ENCODE assay signal across 1 cellular context in the genomic region with DNA sequence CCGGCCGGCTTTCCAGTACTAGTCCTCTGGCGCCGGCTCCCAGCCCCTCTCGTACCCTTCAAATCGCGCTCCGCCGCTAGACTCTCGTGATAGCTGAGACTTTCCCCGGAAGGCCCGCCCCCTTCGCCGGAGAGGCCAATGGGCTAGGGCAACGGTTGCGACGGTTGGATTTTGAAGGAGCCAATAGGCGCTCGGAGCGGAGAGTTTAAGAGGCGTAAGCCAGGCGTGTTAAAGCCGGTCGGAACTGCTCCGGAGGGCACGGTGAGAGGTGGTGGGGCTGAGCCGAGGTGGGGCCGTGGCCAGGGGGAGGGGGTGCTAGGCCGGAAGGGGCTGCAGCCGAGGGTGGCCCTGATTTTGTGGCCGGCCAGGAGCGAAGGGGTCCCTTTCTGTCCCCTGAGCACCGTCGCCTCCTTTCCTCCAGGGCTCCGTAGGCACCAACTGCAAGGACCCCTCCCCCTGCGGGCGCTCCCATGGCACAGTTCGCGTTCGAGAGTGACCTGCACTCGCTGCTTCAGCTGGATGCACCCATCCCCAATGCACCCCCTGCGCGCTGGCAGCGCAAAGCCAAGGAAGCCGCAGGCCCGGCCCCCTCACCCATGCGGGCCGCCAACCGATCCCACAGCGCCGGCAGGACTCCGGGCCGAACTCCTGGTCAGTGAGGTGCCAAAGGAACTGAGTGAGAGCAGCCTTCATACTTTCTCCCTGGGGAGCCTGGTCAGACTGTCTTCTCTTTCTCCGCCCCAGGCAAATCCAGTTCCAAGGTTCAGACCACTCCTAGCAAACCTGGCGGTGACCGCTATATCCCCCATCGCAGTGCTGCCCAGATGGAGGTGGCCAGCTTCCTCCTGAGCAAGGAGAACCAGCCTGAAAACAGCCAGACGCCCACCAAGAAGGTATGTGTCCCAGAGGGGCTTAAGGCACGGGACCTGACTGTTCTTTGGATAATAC.
TF ChIP-seq lines count a peak whose summit lies in the region.

Gene CDC20, plus strand, starts transcription at position 236 of the 948 bp plus-strand sequence. Its CDS starts 235 bp downstream, at position 471.

TF ChIP-seq in HepG2, 621 proteins besides CTCF, POLR2A, EP300 and RAD21 (continued from another document):
- TF ChIP-seq NFE2L2 (IDR thresholded peaks at IDR 0.05; ENCODE audit: low read length) (no peak), ZNF264 (CRISPR knock-in tag; IDR thresholded peaks at IDR 0.05) (no peak), NFATC3 (CRISPR knock-in tag; IDR thresholded peaks at IDR 0.05) (no peak), MAZ (IDR thresholded peaks at IDR 0.05; ENCODE audit: borderline replicate concordance, low read depth, low read length) (no peak), MAZ (CRISPR knock-in tag; IDR thresholded peaks at IDR 0.05; ENCODE audit: low read depth) (peak; percentile 66; the same call in 1 of the 2 replicates), NONO (IDR thresholded peaks at IDR 0.05) (no peak), NONO (CRISPR knock-in tag; conservative IDR thresholded peaks at IDR 0.05) (no peak; the same call in 1 of the 2 replicates), GATA4 (IDR thresholded peaks at IDR 0.05; ENCODE audit: borderline replicate concordance, low read depth) (no peak), ZNF616 (CRISPR knock-in tag; IDR thresholded peaks at IDR 0.05; ENCODE audit: low read depth) (no peak), ZNF790 (CRISPR knock-in tag; IDR thresholded peaks at IDR 0.05; ENCODE audit: borderline replicate concordance) (no peak), ZNF136 (CRISPR knock-in tag; IDR thresholded peaks at IDR 0.05; ENCODE audit: low read depth) (no peak), HNRNPK (IDR thresholded peaks at IDR 0.05; ENCODE audit: low read depth, low read length, poor library complexity, severe bottlenecking) (no peak), PCBP2 (optimal IDR thresholded peaks at IDR 0.05; ENCODE audit: low read depth, low read length, poor library complexity, severe bottlenecking) (no peak), RBAK (CRISPR knock-in tag; IDR thresholded peaks at IDR 0.05) (no peak)
- TF ChIP-seq, protein P1, sequence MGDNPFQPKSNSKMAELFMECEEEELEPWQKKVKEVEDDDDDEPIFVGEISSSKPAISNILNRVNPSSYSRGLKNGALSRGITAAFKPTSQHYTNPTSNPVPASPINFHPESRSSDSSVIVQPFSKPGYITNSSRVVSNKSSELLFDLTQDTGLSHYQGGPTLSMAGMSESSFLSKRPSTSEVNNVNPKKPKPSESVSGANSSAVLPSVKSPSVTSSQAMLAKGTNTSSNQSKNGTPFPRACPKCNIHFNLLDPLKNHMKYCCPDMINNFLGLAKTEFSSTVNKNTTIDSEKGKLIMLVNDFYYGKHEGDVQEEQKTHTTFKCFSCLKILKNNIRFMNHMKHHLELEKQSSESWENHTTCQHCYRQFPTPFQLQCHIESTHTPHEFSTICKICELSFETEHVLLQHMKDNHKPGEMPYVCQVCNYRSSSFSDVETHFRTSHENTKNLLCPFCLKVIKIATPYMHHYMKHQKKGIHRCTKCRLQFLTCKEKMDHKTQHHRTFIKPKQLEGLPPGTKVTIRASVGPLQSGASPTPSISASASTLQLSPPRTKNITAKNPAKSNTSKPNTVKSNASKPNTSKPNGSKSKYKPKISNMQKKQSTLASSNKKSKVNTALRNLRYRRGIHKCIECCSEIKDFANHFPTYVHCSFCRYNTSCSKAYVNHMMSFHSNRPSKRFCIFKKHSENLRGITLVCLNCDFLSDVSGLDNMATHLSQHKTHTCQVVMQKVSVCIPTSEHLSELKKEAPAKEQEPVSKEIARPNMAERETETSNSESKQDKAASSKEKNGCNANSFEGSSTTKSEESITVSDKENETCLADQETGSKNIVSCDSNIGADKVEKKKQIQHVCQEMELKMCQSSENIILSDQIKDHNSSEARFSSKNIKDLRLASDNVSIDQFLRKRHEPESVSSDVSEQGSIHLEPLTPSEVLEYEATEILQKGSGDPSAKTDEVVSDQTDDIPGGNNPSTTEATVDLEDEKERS (CRISPR knock-in tag; IDR thresholded peaks at IDR 0.05), result no peak
TF ChIP-seq in HepG2: peak in this region for 178.
